In the genomic region with DNA sequence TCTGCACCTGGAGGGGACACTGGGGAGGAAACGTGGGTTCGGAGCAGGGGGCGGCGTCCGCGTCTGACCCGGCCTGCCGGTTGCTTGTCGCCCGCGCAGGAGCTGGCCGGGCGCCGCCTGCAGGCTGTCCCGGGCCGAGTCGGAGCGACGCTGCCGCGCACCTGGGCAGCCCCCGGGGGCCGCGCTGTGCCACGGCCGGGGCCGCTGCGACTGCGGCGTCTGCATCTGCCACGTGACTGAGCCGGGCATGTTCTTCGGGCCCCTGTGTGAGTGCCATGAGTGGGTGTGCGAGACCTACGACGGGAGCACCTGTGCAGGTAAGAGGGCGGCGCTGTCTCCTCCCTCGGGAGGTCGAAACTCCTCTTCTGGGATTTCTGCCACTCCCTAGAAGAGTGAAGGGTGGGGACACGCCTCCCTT, we compare ENCODE assay signal across 8 cellular contexts. TPM values are rescaled to one million over a fixed set of nuclear protein-coding genes. Genes with fewer than 3 reads are reported as not detected.
A peak's percentile ranks its signal among the peaks of the same experiment; 100 is the strongest.
DNase-seq lines count a peak whose midpoint lies in the region; ATAC-seq and TF ChIP-seq lines count a peak whose summit lies in the region.

No MANE protein-coding gene starts in this region.

- peak overlapping the region in 1 of 2 donors; percentile 20 for H3K9ac ChIP-seq in colonic mucosa (ENCODE audit: low read depth in 2 of 2, low read length in 2 of 2)
- no peak overlapping the region for H3K9ac ChIP-seq in muscle layer of colon (ENCODE audit: low read length)

- H3K9me3 ChIP-seq in colonic mucosa = no peaks in the 10 kb centered on the region
- H3K9me3 ChIP-seq in muscle layer of colon (ENCODE audit: low read length) = no peaks in the 10 kb centered on the region

- H3K4me1 ChIP-seq in colonic mucosa = no peaks in the 10 kb centered on the region
- H3K4me1 ChIP-seq in muscle layer of colon (ENCODE audit: insufficient read depth, low read length) = no peaks in the 10 kb centered on the region

- H3K27ac ChIP-seq in colonic mucosa (no peak overlapping the region), muscle layer of colon (ENCODE audit: low read depth, low read length) (no peak overlapping the region)

- H3K36me3 ChIP-seq in colonic mucosa (no peaks in the 10 kb centered on the region), muscle layer of colon (ENCODE audit: insufficient read depth, low read length) (no peaks in the 10 kb centered on the region)

- intact Hi-C loops in colonic mucosa (cut with DNase I) = no loop called here

- peak; percentile 24 for ATAC-seq in GM18868 (IDR thresholded peaks at IDR 0.05; ENCODE audit: unreplicated experiment)
- ATAC-seq in HG03097 (IDR thresholded peaks at IDR 0.05; ENCODE audit: low FRiP score, unreplicated experiment) = peak; percentile 6

- TF ChIP-seq CTCF in colonic mucosa (IDR thresholded peaks at IDR 0.05) = no peak

- DNase-seq in colonic mucosa = no peak
- DNase-seq in DMS153 (lab: John Stamatoyannopoulos, UW) = no peak
- DNase-seq in KG1 (lab: John Stamatoyannopoulos, UW) = no peak
- no peak for DNase-seq in mesenteric fat pad (ENCODE audit: low spot score)
- no peak for DNase-seq in SW480 (ENCODE audit: low spot score)

- no peaks in the 10 kb centered on the region for H3K27me3 ChIP-seq in colonic mucosa
- no peaks in the 10 kb centered on the region for H3K27me3 ChIP-seq in muscle layer of colon (ENCODE audit: control insufficient read depth in 1 of 2, insufficient read depth in 2 of 2, low read length in 2 of 2)

- H3K4me3 ChIP-seq in colonic mucosa (peak overlapping the region; percentile 30), muscle layer of colon (ENCODE audit: low read depth in 1 of 2, low read length in 2 of 2) (peak overlapping the region; percentile 32 to 34)

RNA-seq across cellular contexts. Expression of a gene that starts 1.3 kb away (rescaled TPM):
- total RNA-seq in colonic mucosa (under 1 TPM; 0.25 to 0.72 TPM), mesenteric fat pad (5.1 TPM)

RNA-seq across cellular contexts. Expression of a gene that starts 37.5 kb away (rescaled TPM):
- total RNA-seq in colonic mucosa (under 1 TPM; 0.22 to 0.27 TPM), mesenteric fat pad (0.19 TPM)
